ENCODE assay signal across 24 cellular contexts in the genomic region with DNA sequence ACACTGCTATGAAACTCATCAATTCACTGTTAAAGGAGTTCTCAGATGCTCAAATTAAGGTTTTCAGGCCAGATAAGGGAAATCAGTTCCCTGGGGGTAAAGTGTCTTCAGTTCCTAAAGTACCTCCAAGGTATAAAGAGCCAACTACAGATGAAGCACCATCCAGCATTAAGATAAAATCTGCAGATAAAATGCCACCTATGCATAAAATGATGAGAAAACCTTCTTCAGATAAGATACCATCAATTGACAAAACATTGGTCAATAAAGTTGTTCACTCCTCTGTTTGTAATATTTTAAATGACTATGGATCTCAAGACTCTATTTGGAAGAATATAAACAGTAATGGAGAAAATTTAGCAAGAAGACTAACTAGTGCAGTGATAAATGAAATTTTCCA.
A peak's percentile ranks its signal among the peaks of the same experiment; 100 is the strongest.
DNase-seq lines count a peak whose midpoint lies in the region; ATAC-seq, FAIRE-seq and TF ChIP-seq lines count a peak whose summit lies in the region.
"Had no signal": no experiment of that assay in that cellular context is flagged by ENCODE, and none has a peak within 500 bp of the region (broad histone marks: within the 10 kb centered on the region; RNA-seq: fewer than 3 reads in every experiment).

No MANE protein-coding gene starts in this region.

- H4K20me1 ChIP-seq in HepG2 (ENCODE audit: insufficient read depth, low read length): no peaks in the 10 kb centered on the region
- no peaks in the 10 kb centered on the region for H4K20me1 ChIP-seq in K562 (replicated peaks; ENCODE audit: control insufficient read depth, insufficient read depth, low read length)
- H4K20me1 ChIP-seq: BLaER1 had no signal

- H3K9ac ChIP-seq in HepG2 (ENCODE audit: insufficient read depth, low read depth, low read length) (no peak overlapping the region), K562 (ENCODE audit: insufficient read depth in 1 of 2, low read depth in 2 of 2, low read length in 2 of 2) (no peak overlapping the region)
- H3K9ac ChIP-seq: BLaER1 had no signal

- H3K4me2 ChIP-seq in HepG2 (ENCODE audit: low read depth, low read length) (no peak overlapping the region), K562 (ENCODE audit: insufficient read depth, low read length) (no peak overlapping the region)
- H3K4me2 ChIP-seq: BLaER1 had no signal

- H3K4me3 ChIP-seq in HepG2 (replicated peaks in 1 of 3; ENCODE audit: insufficient read depth in 1 of 3, low read depth in 2 of 3, low read length in 3 of 3): no peak overlapping the region
- no peak overlapping the region for H3K4me3 ChIP-seq in right lobe of liver
- no peak overlapping the region for H3K4me3 ChIP-seq in K562
- H3K4me3 ChIP-seq in ovary: no peak overlapping the region
- H3K4me3 ChIP-seq: BLaER1, GM12878 had no signal

- no peak for TF ChIP-seq POLR2A in HepG2 (IDR thresholded peaks at IDR 0.05; ENCODE audit: insufficient read depth in 1 of 2, low read depth in 2 of 2, low read length in 2 of 2)
- no peak for TF ChIP-seq POLR2A in right lobe of liver (IDR thresholded peaks at IDR 0.05)
- TF ChIP-seq POLR2A in K562 (conservative IDR thresholded peaks at IDR 0.05): no peak
- no peak for TF ChIP-seq POLR2A in ovary (IDR thresholded peaks at IDR 0.05)

- TF ChIP-seq RAD21 in HepG2 (CRISPR knock-in tag; IDR thresholded peaks at IDR 0.05) (no peak), K562 (CRISPR knock-in tag; conservative IDR thresholded peaks at IDR 0.05 in 1 of 2, IDR thresholded peaks at IDR 0.05 in 1 of 2) (no peak)

- TF ChIP-seq CTCF in HepG2 (CRISPR knock-in tag; IDR thresholded peaks at IDR 0.05): no peak
- no peak for TF ChIP-seq CTCF in right lobe of liver (IDR thresholded peaks at IDR 0.05)
- TF ChIP-seq CTCF in K562 (IDR thresholded peaks at IDR 0.05 in 2 of 3, conservative IDR thresholded peaks at IDR 0.05 in 1 of 3; ENCODE audit: insufficient read depth in 2 of 3, low read depth in 1 of 3, low read length in 3 of 3): no peak
- no peak for TF ChIP-seq CTCF in ovary (IDR thresholded peaks at IDR 0.05)

- H3K27ac ChIP-seq in HepG2 (ENCODE audit: extremely low read length, insufficient read depth, low read length): no peak overlapping the region
- no peak overlapping the region for H3K27ac ChIP-seq in right lobe of liver
- H3K27ac ChIP-seq in K562 (ENCODE audit: extremely low read depth, low read depth, low read length): no peak overlapping the region
- no peak overlapping the region for H3K27ac ChIP-seq in ovary
- H3K27ac ChIP-seq: 22Rv1, BLaER1 had no signal

- H3K9me1 ChIP-seq in K562 (ENCODE audit: control insufficient read depth, insufficient read depth, low read length): no peaks in the 10 kb centered on the region

- BruUV-seq in HepG2 (replicated peaks; lab: Mats Ljungman, UMichigan) (no TSS peak), K562 (replicated peaks; lab: Mats Ljungman, UMichigan) (no TSS peak)

- no peaks in the 10 kb centered on the region for H3K27me3 ChIP-seq in HepG2 (ENCODE audit: control insufficient read depth in 1 of 2, insufficient read depth in 2 of 2, low read length in 2 of 2)
- no peaks in the 10 kb centered on the region for H3K27me3 ChIP-seq in right lobe of liver
- H3K27me3 ChIP-seq in K562 (ENCODE audit: control insufficient read depth in 2 of 2, insufficient read depth in 2 of 2, low read length in 2 of 2): no peaks in the 10 kb centered on the region
- no peaks in the 10 kb centered on the region for H3K27me3 ChIP-seq in ovary
- H3K27me3 ChIP-seq: BE2C, BLaER1 had no signal

- FAIRE-seq in HepG2 (lab: Jason Lieb, UNC): no peak
- FAIRE-seq in K562 (lab: Jason Lieb, UNC): no peak
- FAIRE-seq: GM12878, GM12892, GM18507 had no signal

- no peaks in the 10 kb centered on the region for H3K36me3 ChIP-seq in HepG2 (replicated peaks in 1 of 2; ENCODE audit: control insufficient read depth in 1 of 2, insufficient read depth in 2 of 2, low read length in 2 of 2)
- H3K36me3 ChIP-seq in right lobe of liver: no peaks in the 10 kb centered on the region
- H3K36me3 ChIP-seq in K562 (ENCODE audit: control insufficient read depth, insufficient read depth, low read length): no peaks in the 10 kb centered on the region
- no peaks in the 10 kb centered on the region for H3K36me3 ChIP-seq in ovary
- H3K36me3 ChIP-seq: BE2C, BLaER1 had no signal

- H3K79me2 ChIP-seq in HepG2 (ENCODE audit: insufficient read depth, low read length): no peaks in the 10 kb centered on the region
- no peaks in the 10 kb centered on the region for H3K79me2 ChIP-seq in K562 (ENCODE audit: control insufficient read depth, insufficient read depth, low read length)

- no peak for ATAC-seq in HepG2
- ATAC-seq in right lobe of liver: no peak
- ATAC-seq in K562: no peak
- ATAC-seq in GM19467 (IDR thresholded peaks at IDR 0.05; ENCODE audit: unreplicated experiment): no peak
- ATAC-seq: GM12878 had no signal

- in situ Hi-C loops in HepG2 (cut with HindIII; ENCODE audit: extremely low pct_ligation_motif_present, low pct_unique_long_range_greater_than_20kb): no loop called here
- in situ Hi-C loops in K562 (cut with MboI): no loop called here

- H3K4me1 ChIP-seq in HepG2 (ENCODE audit: insufficient read depth, low read length) (peaks cover 11% of the 10 kb centered on the region), right lobe of liver (no peaks in the 10 kb centered on the region), K562 (replicated peaks in 1 of 2; ENCODE audit: control insufficient read depth in 2 of 2, insufficient read depth in 2 of 2, low read length in 2 of 2) (no peaks in the 10 kb centered on the region), ovary (ENCODE audit: insufficient read depth) (no peaks in the 10 kb centered on the region)
- H3K4me1 ChIP-seq: BE2C, BLaER1 had no signal

- H3K9me3 ChIP-seq in HepG2 (ENCODE audit: low read length): no peaks in the 10 kb centered on the region
- H3K9me3 ChIP-seq in right lobe of liver: peaks cover 0 to 4% (median 0%) of the 10 kb centered on the region in 4 donors
- no peaks in the 10 kb centered on the region for H3K9me3 ChIP-seq in K562 (replicated peaks; ENCODE audit: control insufficient read depth, insufficient read depth, low read depth, low read length)
- no peaks in the 10 kb centered on the region for H3K9me3 ChIP-seq in ovary
- H3K9me3 ChIP-seq: BE2C had no signal

- TF ChIP-seq EP300 in HepG2 (IDR thresholded peaks at IDR 0.05; ENCODE audit: low read depth in 2 of 2, low read length in 2 of 2) (no peak), HepG2 (CRISPR knock-in tag; IDR thresholded peaks at IDR 0.05; ENCODE audit: borderline replicate concordance) (no peak), K562 (IDR thresholded peaks at IDR 0.05; ENCODE audit: low read length) (no peak), ovary (IDR thresholded peaks at IDR 0.05) (no peak)

- intact Hi-C loops in HepG2 (cut with micrococcal nuclease; ENCODE audit: unreplicated experiment) (no loop called here), right lobe of liver (cut with DNase I) (no loop called here), K562 (cut with micrococcal nuclease) (no loop called here), ovary (cut with DNase I) (no loop called here)

- H2AFZ ChIP-seq in HepG2 (ENCODE audit: low read length): no peak overlapping the region
- H2AFZ ChIP-seq in K562 (ENCODE audit: low read depth, low read length): no peak overlapping the region

- CTCF ChIA-PET in HepG2 (lab: Yijun Ruan, JAX; ENCODE audit: low intra/inter-chr PET ratio, low total read pairs) (no interaction called here), K562 (lab: Yijun Ruan, JAX; ENCODE audit: low intra/inter-chr PET ratio) (no interaction called here)

- POLR2A ChIA-PET in HepG2 (lab: Yijun Ruan, JAX) (no interaction called here), K562 (lab: Yijun Ruan, JAX) (no interaction called here)

- DNase-seq in HepG2 (ENCODE audit: low spot score): no peak
- DNase-seq in right lobe of liver: no peak
- no peak for DNase-seq in K562 (ENCODE audit: extremely low read depth in 1 of 4, low spot score in 3 of 4)
- no peak for DNase-seq in ovary
- DNase-seq: ACHN; BE2C; C1 segment of cervical spinal cord; CD4-positive, alpha-beta memory T cell; CD4-positive, CD25-positive, alpha-beta regulatory T cell; CD8-positive, alpha-beta memory T cell; COR-L47; DMS 273 treated with DMSO at 0.1 percent for 48 hours; DMS153; DMS53; DMS79; DND-41; EL; GDM1 had no signal

TF ChIP-seq in HepG2, 621 proteins besides CTCF, POLR2A, EP300 and RAD21 (continues in another document):
- TF ChIP-seq SOX13 (IDR thresholded peaks at IDR 0.05) (no peak), SOX13 (CRISPR knock-in tag; conservative IDR thresholded peaks at IDR 0.05 in 1 of 2, IDR thresholded peaks at IDR 0.05 in 1 of 2) (no peak), EEA1 (CRISPR knock-in tag; IDR thresholded peaks at IDR 0.05; ENCODE audit: borderline replicate concordance) (no peak), TBX2 (CRISPR knock-in tag; IDR thresholded peaks at IDR 0.05; ENCODE audit: borderline replicate concordance) (no peak), KLF15 (CRISPR knock-in tag; IDR thresholded peaks at IDR 0.05; ENCODE audit: borderline replicate concordance) (no peak), ATAD3A (CRISPR knock-in tag; IDR thresholded peaks at IDR 0.05) (no peak), ZNF674 (CRISPR knock-in tag; IDR thresholded peaks at IDR 0.05; ENCODE audit: low read depth) (no peak), POGZ (CRISPR knock-in tag; IDR thresholded peaks at IDR 0.05) (no peak)
- TF ChIP-seq, protein P1, sequence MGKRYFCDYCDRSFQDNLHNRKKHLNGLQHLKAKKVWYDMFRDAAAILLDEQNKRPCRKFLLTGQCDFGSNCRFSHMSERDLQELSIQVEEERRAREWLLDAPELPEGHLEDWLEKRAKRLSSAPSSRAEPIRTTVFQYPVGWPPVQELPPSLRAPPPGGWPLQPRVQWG (CRISPR knock-in tag; IDR thresholded peaks at IDR 0.05; ENCODE audit: borderline replicate concordance, low read depth): no peak

TF ChIP-seq in K562, 482 proteins besides CTCF, POLR2A, EP300 and RAD21 (continues in another document):
- TF ChIP-seq ZNF316 (IDR thresholded peaks at IDR 0.05): peak; percentile 41
- TF ChIP-seq, protein P2, sequence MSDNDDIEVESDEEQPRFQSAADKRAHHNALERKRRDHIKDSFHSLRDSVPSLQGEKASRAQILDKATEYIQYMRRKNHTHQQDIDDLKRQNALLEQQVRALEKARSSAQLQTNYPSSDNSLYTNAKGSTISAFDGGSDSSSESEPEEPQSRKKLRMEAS (CRISPR knock-in tag; IDR thresholded peaks at IDR 0.05): no peak
- no peak for TF ChIP-seq RFX1 (IDR thresholded peaks at IDR 0.05)
- no peak for TF ChIP-seq PYGO2 (tag; IDR thresholded peaks at IDR 0.05)
